26 cellular contexts compared by ENCODE assay signal in genomic region chr11:27977031-27977430, GRCh38.
DNase-seq lines count a peak whose midpoint lies in the region; ATAC-seq, FAIRE-seq and TF ChIP-seq lines count a peak whose summit lies in the region.
"Had no signal": no experiment of that assay in that cellular context is flagged by ENCODE, and none has a peak within 500 bp of the region (broad histone marks: within the 10 kb centered on the region; RNA-seq: fewer than 3 reads in every experiment).

No MANE protein-coding gene starts in this region.

- no peaks in the 10 kb centered on the region for H3K9me3 Mint-ChIP-seq in MCF 10A (ENCODE audit: unreplicated experiment)

- H3K27ac ChIP-seq in breast epithelium (no peak overlapping the region), HepG2 (ENCODE audit: extremely low read length, insufficient read depth, low read length) (no peak overlapping the region)
- H3K27ac ChIP-seq: 22Rv1, skin epidermis, WERI-Rb-1 had no signal

- H3K79me2 ChIP-seq in HepG2 (ENCODE audit: insufficient read depth, low read length) = no peaks in the 10 kb centered on the region

- no peaks in the 10 kb centered on the region for H3K4me1 ChIP-seq in breast epithelium
- H3K4me1 ChIP-seq in HepG2 (ENCODE audit: insufficient read depth, low read length) = no peaks in the 10 kb centered on the region

- no peaks in the 10 kb centered on the region for H3K9me3 ChIP-seq in breast epithelium
- no peaks in the 10 kb centered on the region for H3K9me3 ChIP-seq in HepG2 (ENCODE audit: low read length)

- 6% methylated on average over 3 of the region's 3 CpGs for WGBS in HepG2 (ENCODE audit: low lambda C conversion rate)

- no peak for TF ChIP-seq RAD21 in HepG2 (CRISPR knock-in tag; IDR thresholded peaks at IDR 0.05)

- no peak for ATAC-seq in HepG2

- in situ Hi-C loops in HepG2 (cut with HindIII; ENCODE audit: extremely low pct_ligation_motif_present, low pct_unique_long_range_greater_than_20kb) = no loop called here

- H3K4me3 ChIP-seq in breast epithelium (no peak overlapping the region), HepG2 (replicated peaks in 1 of 3; ENCODE audit: insufficient read depth in 1 of 3, low read depth in 2 of 3, low read length in 3 of 3) (no peak overlapping the region)
- H3K4me3 ChIP-seq: lung, skin epidermis had no signal

- H3K4me1 Mint-ChIP-seq in MCF 10A (ENCODE audit: insufficient read depth, unreplicated experiment) = peaks cover 4% of the 10 kb centered on the region

- intact Hi-C loops in MCF 10A (cut with micrococcal nuclease) = no loop called here
- intact Hi-C loops in breast epithelium (cut with DNase I; ENCODE audit: low total_unique reads) = no loop called here
- intact Hi-C loops in HepG2 (cut with micrococcal nuclease; ENCODE audit: unreplicated experiment) = no loop called here

- no peaks in the 10 kb centered on the region for H3K27me3 Mint-ChIP-seq in MCF 10A (ENCODE audit: insufficient read depth, unreplicated experiment)

- TF ChIP-seq POLR2A in breast epithelium (IDR thresholded peaks at IDR 0.05) (no peak), HepG2 (IDR thresholded peaks at IDR 0.05; ENCODE audit: insufficient read depth in 1 of 2, low read depth in 2 of 2, low read length in 2 of 2) (no peak)

- CTCF ChIA-PET in MCF 10A (lab: Yijun Ruan, JAX) = no interaction called here
- CTCF ChIA-PET in HepG2 (lab: Yijun Ruan, JAX; ENCODE audit: low intra/inter-chr PET ratio, low total read pairs) = no interaction called here

- H2AFZ ChIP-seq in HepG2 (ENCODE audit: low read length) = no peak overlapping the region

- H3K27ac Mint-ChIP-seq in MCF 10A (ENCODE audit: low read depth, unreplicated experiment) = no peak overlapping the region

- no peak overlapping the region for H3K4me2 ChIP-seq in HepG2 (ENCODE audit: low read depth, low read length)

- POLR2A ChIA-PET in MCF 10A (lab: Yijun Ruan, JAX) = no interaction called here
- POLR2A ChIA-PET in HepG2 (lab: Yijun Ruan, JAX) = no interaction called here

- H3K27me3 ChIP-seq in breast epithelium (no peaks in the 10 kb centered on the region), HepG2 (ENCODE audit: control insufficient read depth in 1 of 2, insufficient read depth in 2 of 2, low read length in 2 of 2) (no peaks in the 10 kb centered on the region; a peak in 1 of 5 replicates)

- H3K36me3 ChIP-seq in breast epithelium (no peaks in the 10 kb centered on the region), HepG2 (replicated peaks in 1 of 2; ENCODE audit: control insufficient read depth in 1 of 2, insufficient read depth in 2 of 2, low read length in 2 of 2) (no peaks in the 10 kb centered on the region)
- H3K36me3 ChIP-seq: WERI-Rb-1 had no signal

- no TSS peak for BruUV-seq in MCF 10A (replicated peaks; lab: Mats Ljungman, UMichigan)
- BruUV-seq in HepG2 (replicated peaks; lab: Mats Ljungman, UMichigan) = no TSS peak

- no peaks in the 10 kb centered on the region for H4K20me1 ChIP-seq in HepG2 (ENCODE audit: insufficient read depth, low read length)

- DNase-seq in MCF 10A (ENCODE audit: unreplicated experiment) = peak; percentile 22
- DNase-seq in breast epithelium (ENCODE audit: low spot score in 2 of 2) = no peak
- DNase-seq in RPMI7951 (ENCODE audit: low read depth) = peak; percentile 56
- DNase-seq in fibroblast of peridontal ligament (ENCODE audit: extremely low read depth) = peak; percentile 21
- DNase-seq in urothelium cell line (ENCODE audit: low spot score) = peak; percentile 57
- DNase-seq in HepG2 (ENCODE audit: low spot score) = no peak
- DNase-seq in amniotic stem cell (lab: John Stamatoyannopoulos, UW) = no peak
- no peak for DNase-seq in nucleus accumbens (lab: John Stamatoyannopoulos, UW)
- DNase-seq: activated CD4-positive, alpha-beta T cell treated with anti-CD3 and anti-CD28 coated beads, Interleukin-2, amount 50 U/mL, for 4 hours; activated gamma-delta T cell treated with Interleukin-2 at 50 U/mL for 16 hours; amygdala; C1 segment of cervical spinal cord; cerebellar nuclear complex; DMS153; effector memory CD4-positive, alpha-beta T cell; head of caudate nucleus; NCI-H1417; NCI-H2107; NCI-H526 treated with DMSO at 0.1 percent for 48 hours; SIG-M5; stimulated activated CD4-positive, alpha-beta T cell treated with anti-CD3 and anti-CD28 coated beads, Interleukin-4, amount 100 ng/mL, for 1 hour; T-helper 1 cell; WERI-Rb-1 had no signal

- FAIRE-seq in urothelium cell line (lab: Jason Lieb, UNC) = peak; percentile 62
- no peak for FAIRE-seq in HepG2 (lab: Jason Lieb, UNC)

- H3K9ac ChIP-seq in HepG2 (ENCODE audit: insufficient read depth, low read depth, low read length) = no peak overlapping the region

- TF ChIP-seq EP300 in HepG2 (IDR thresholded peaks at IDR 0.05; ENCODE audit: low read depth in 2 of 2, low read length in 2 of 2) (no peak), HepG2 (CRISPR knock-in tag; IDR thresholded peaks at IDR 0.05; ENCODE audit: borderline replicate concordance) (no peak)

- no peak overlapping the region for H3K4me3 Mint-ChIP-seq in MCF 10A (ENCODE audit: unreplicated experiment)

- no peak for TF ChIP-seq CTCF in MCF 10A (IDR thresholded peaks at IDR 0.05; ENCODE audit: unreplicated experiment)
- TF ChIP-seq CTCF in breast epithelium (IDR thresholded peaks at IDR 0.05) = no peak
- TF ChIP-seq CTCF in HepG2 (CRISPR knock-in tag; IDR thresholded peaks at IDR 0.05) = no peak

- H3K36me3 Mint-ChIP-seq in MCF 10A (ENCODE audit: insufficient read depth, unreplicated experiment) = no peaks in the 10 kb centered on the region

TF ChIP-seq in HepG2, 621 proteins besides CTCF, POLR2A, EP300 and RAD21 (continues in another document):
- TF ChIP-seq ZNF691 (CRISPR knock-in tag; IDR thresholded peaks at IDR 0.05; ENCODE audit: borderline replicate concordance, low read depth) (no peak), ZNF496 (CRISPR knock-in tag; IDR thresholded peaks at IDR 0.05; ENCODE audit: insufficient replicate concordance) (no peak), ELK4 (CRISPR knock-in tag; IDR thresholded peaks at IDR 0.05; ENCODE audit: borderline replicate concordance) (no peak), ZNF503 (CRISPR knock-in tag; IDR thresholded peaks at IDR 0.05) (no peak), MAX (IDR thresholded peaks at IDR 0.05) (no peak), EEA1 (CRISPR knock-in tag; IDR thresholded peaks at IDR 0.05; ENCODE audit: borderline replicate concordance) (no peak), ZNF780A (CRISPR knock-in tag; IDR thresholded peaks at IDR 0.05) (no peak), CEBPZ (IDR thresholded peaks at IDR 0.05; ENCODE audit: low read length) (no peak)

Comparison
In these comparisons a context has a peak if more than half of its experiments do, and no peak if none do; other contexts are left out.
1. DNase-seq: peak in MCF 10A (single experiment), RPMI7951 (single experiment), fibroblast of peridontal ligament (single experiment) and urothelium cell line (single experiment); none in breast epithelium (0 of 2), HepG2 (single experiment), amniotic stem cell (single experiment) and nucleus accumbens (0 of 56).